ENCODE assay signal across 8 cellular contexts in the genomic region with DNA sequence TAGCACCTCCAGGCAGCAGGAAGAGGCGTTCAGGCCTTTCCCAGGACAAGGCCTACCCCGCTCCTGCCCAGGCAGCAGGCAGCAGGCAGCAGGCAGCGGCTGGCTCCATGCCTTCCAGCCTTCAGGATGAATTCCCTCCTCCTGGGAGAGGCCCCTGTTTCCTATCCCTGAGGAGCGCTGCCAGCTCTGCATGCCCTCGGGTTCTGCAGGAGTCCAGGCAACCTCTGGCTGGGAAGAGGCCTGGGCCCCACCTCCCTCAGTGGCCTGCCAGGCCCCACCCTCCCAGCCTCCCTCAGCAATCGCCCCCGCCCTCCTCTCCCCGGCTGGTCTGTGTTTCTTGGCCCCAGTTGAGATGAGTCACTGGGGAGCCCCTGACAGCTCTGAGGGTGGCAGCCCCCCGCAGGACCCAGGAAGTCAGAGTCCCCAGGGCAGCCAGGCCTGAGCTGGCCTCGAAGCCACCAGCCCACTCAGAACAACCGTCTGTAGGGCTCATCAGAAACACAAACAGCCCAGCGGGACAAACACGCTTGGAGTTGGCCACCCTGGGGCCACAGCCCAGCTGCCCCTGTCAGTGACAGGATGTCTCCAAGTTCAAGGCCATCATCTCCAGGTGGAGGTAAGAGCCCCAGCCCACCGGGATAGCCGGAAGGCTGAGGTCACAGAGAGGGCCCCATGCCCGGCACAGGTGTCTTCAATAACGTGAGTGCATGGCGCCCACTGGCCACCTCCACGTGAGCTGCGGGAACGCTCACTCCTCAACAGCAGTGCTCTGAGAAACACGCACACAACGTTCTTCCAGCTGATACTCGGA. TPM values are rescaled to one million over a fixed set of nuclear protein-coding genes. Genes with fewer than 3 reads are reported as not detected.
DNase-seq lines count a peak whose midpoint lies in the region; ATAC-seq and TF ChIP-seq lines count a peak whose summit lies in the region.

No MANE protein-coding gene starts in this region.

- no peaks in the 10 kb centered on the region; a peak in 1 of 7 replicates for H3K36me3 Mint-ChIP-seq in H9 (ENCODE audit: insufficient read depth in 1 of 3, low read depth in 3 of 3)

- 60% methylated on average over 24 of the region's 24 CpGs for WGBS in mesenchymal stem cell
- WGBS in H9 (ENCODE audit: extremely low coverage, insufficient read length, low lambda C conversion rate) = no CpG with 5 or more reads among the region's 24 CpGs

- H2BK5ac ChIP-seq in mesenchymal stem cell (ENCODE audit: low read depth, low read length, poor library complexity, severe bottlenecking) (no peak overlapping the region), H9 (ENCODE audit: insufficient read length, low read length) (no peak overlapping the region)

- H3K4ac ChIP-seq in mesenchymal stem cell (ENCODE audit: low read depth in 1 of 2, low read length in 2 of 2) = peak overlapping the region; percentile 55 to 90
- H3K4ac ChIP-seq in H9 (ENCODE audit: low read depth, low read length) = no peak overlapping the region

- H3K4me2 ChIP-seq in mesenchymal stem cell (ENCODE audit: low read length, poor library complexity, severe bottlenecking) = no peak overlapping the region
- no peak overlapping the region for H3K4me2 ChIP-seq in H9 (ENCODE audit: insufficient read depth, insufficient read length, low read length)

- H2BK12ac ChIP-seq in mesenchymal stem cell (ENCODE audit: low read length in 2 of 2) (peak overlapping the region; percentile 72 to 98), H9 (ENCODE audit: insufficient read length, low read depth, low read length) (no peak overlapping the region)

- H3K27ac ChIP-seq in mesenchymal stem cell (ENCODE audit: low read length, poor library complexity, severe bottlenecking) (peak overlapping the region; percentile 17), H9 (ENCODE audit: insufficient read length, low read depth, low read length) (no peak overlapping the region)

- H3K14ac ChIP-seq in mesenchymal stem cell (ENCODE audit: low read length in 2 of 2) (peak overlapping the region in 1 of 2 experiments; percentile 93), H9 (ENCODE audit: insufficient read depth, low read length) (no peak overlapping the region)

- peak overlapping the region; percentile 93 for H4K91ac ChIP-seq in mesenchymal stem cell (ENCODE audit: low read length)
- no peak overlapping the region for H4K91ac ChIP-seq in H9 (ENCODE audit: insufficient read length, low read depth, low read length)

- H3K27me3 ChIP-seq in mesenchymal stem cell (ENCODE audit: control insufficient read depth in 1 of 2, insufficient read depth in 1 of 2, low read length in 2 of 2) (no peaks in the 10 kb centered on the region), H9 (ENCODE audit: insufficient read depth, low read length) (no peaks in the 10 kb centered on the region), HAP-1 (ENCODE audit: low read depth) (no peaks in the 10 kb centered on the region; the same call in 1 of the 2 replicates)

- H2BK20ac ChIP-seq in H9 (ENCODE audit: low read depth, low read length, poor library complexity, severe bottlenecking) = no peak overlapping the region

- no peak overlapping the region for H2AFZ ChIP-seq in mesenchymal stem cell (ENCODE audit: low read depth, low read length)
- no peak overlapping the region for H2AFZ ChIP-seq in H9 (ENCODE audit: low read length)

- peaks cover 21% of the 10 kb centered on the region for H3K4me1 ChIP-seq in mesenchymal stem cell (ENCODE audit: control insufficient read depth, insufficient read depth, low read depth, low read length)
- no peaks in the 10 kb centered on the region for H3K4me1 ChIP-seq in H9 (ENCODE audit: insufficient read depth, low read length)
- H3K4me1 ChIP-seq in HAP-1 = 0 out of 2 replicates have a peak, but pooled peaks cover 2% of the 10 kb centered on the region

- no peak overlapping the region for H3T11ph ChIP-seq in H9 (ENCODE audit: low read length)

- peaks cover 3 to 7% of the 10 kb centered on the region in 2 experiments; a peak in 2 of 4 replicates for H3K4me1 Mint-ChIP-seq in H9

- H3K18ac ChIP-seq in mesenchymal stem cell (ENCODE audit: low read depth in 1 of 2, low read length in 2 of 2) (peak overlapping the region; percentile 38 to 86), H9 (ENCODE audit: insufficient read length, low read depth, low read length) (no peak overlapping the region)

- H3K27me3 Mint-ChIP-seq in H9 (ENCODE audit: low read depth) = peaks cover 2% of the 10 kb centered on the region; the same call in 1 of the 2 replicates

- no peak overlapping the region for H3K27ac Mint-ChIP-seq in H9

- H3K56ac ChIP-seq in H9 (ENCODE audit: insufficient read length, low read depth, low read length) = no peak overlapping the region

- H3K9me3 Mint-ChIP-seq in H9 = no peaks in the 10 kb centered on the region; a peak in 1 of 5 replicates

- no peaks in the 10 kb centered on the region for H3K79me2 ChIP-seq in H9 (ENCODE audit: insufficient read depth, low read length)

- H3K23ac ChIP-seq in mesenchymal stem cell (ENCODE audit: low read length in 2 of 2) (peak overlapping the region in 1 of 2 experiments; percentile 85), H9 (ENCODE audit: insufficient read length, low read depth, low read length) (no peak overlapping the region)

- no peak overlapping the region for H3K4me3 Mint-ChIP-seq in H9

- no peaks in the 10 kb centered on the region for H4K20me1 ChIP-seq in H9 (ENCODE audit: control insufficient read depth, insufficient read depth, insufficient read length)

- peak overlapping the region; percentile 43 for H3K9ac ChIP-seq in mesenchymal stem cell (ENCODE audit: low read length)
- no peak overlapping the region for H3K9ac ChIP-seq in H9 (ENCODE audit: extremely low read depth, insufficient read length, low read length)

- no peak overlapping the region for H4K5ac ChIP-seq in H9 (ENCODE audit: insufficient read length, low read depth, low read length)

- TF ChIP-seq POLR2A in GM18505 (IDR thresholded peaks at IDR 0.05; ENCODE audit: borderline replicate concordance, extremely low read depth, insufficient read depth, insufficient read length) = no peak

- ATAC-seq in GM18505 (IDR thresholded peaks at IDR 0.05; ENCODE audit: unreplicated experiment) = no peak

- no peak for TF ChIP-seq CTCF in AG09319 (IDR thresholded peaks at IDR 0.05; ENCODE audit: low read depth, low read length)
- no peak for TF ChIP-seq CTCF in choroid plexus epithelial cell (conservative IDR thresholded peaks at IDR 0.05; ENCODE audit: low read depth, low read length)
- TF ChIP-seq CTCF in H9 (conservative IDR thresholded peaks at IDR 0.05) = no peak

- DNase-seq in AG09319 (ENCODE audit: extremely low read depth, low read depth) = peak; percentile 80
- peak; percentile 70 for DNase-seq in HT1080 (ENCODE audit: low read depth)
- DNase-seq in choroid plexus epithelial cell (ENCODE audit: low read depth) = peak; percentile 76
- peak; percentile 75 for DNase-seq in mesenchymal stem cell
- DNase-seq in H9 = no peak
- no peak for DNase-seq in SIG-M5 (lab: John Stamatoyannopoulos, UW)
- DNase-seq in HAP-1 (ENCODE audit: low spot score in 2 of 2) = no peak

- H2BK120ac ChIP-seq in mesenchymal stem cell (ENCODE audit: low read depth, low read length) = peak overlapping the region; percentile 78
- H2BK120ac ChIP-seq in H9 (ENCODE audit: low read depth, low read length, poor library complexity, severe bottlenecking) = no peak overlapping the region

- H4K8ac ChIP-seq in mesenchymal stem cell (ENCODE audit: low read length) (peak overlapping the region; percentile 85), H9 (replicated peaks; ENCODE audit: insufficient read length, low read depth, low read length) (no peak overlapping the region)

- H3K79me1 ChIP-seq in mesenchymal stem cell (replicated peaks; ENCODE audit: low read length, poor library complexity, severe bottlenecking) = no peaks in the 10 kb centered on the region
- H3K79me1 ChIP-seq in H9 (ENCODE audit: insufficient read depth, low read depth, low read length, poor library complexity, severe bottlenecking) = no peaks in the 10 kb centered on the region

- peak overlapping the region; percentile 66 for H2BK15ac ChIP-seq in mesenchymal stem cell (ENCODE audit: low read depth, poor library complexity, severe bottlenecking)
- H2BK15ac ChIP-seq in H9 (ENCODE audit: low read depth, low read length) = no peak overlapping the region

- no peaks in the 10 kb centered on the region for H3K36me3 ChIP-seq in mesenchymal stem cell (ENCODE audit: control insufficient read depth in 1 of 2, insufficient read depth in 2 of 2, low read depth in 1 of 2, low read length in 2 of 2)
- no peaks in the 10 kb centered on the region for H3K36me3 ChIP-seq in HAP-1 (replicated peaks)

- H3K4me3 ChIP-seq in choroid plexus epithelial cell (ENCODE audit: low read depth, low read length) (no peak overlapping the region), mesenchymal stem cell (ENCODE audit: insufficient read depth in 1 of 2, low read depth in 1 of 2, low read length in 2 of 2) (no peak overlapping the region), HAP-1 (no peak overlapping the region)

- in situ Hi-C loops in HAP-1 (cut with MboI; ENCODE audit: low sequenced_read_pairs) = no loop called here

- H2AK5ac ChIP-seq in mesenchymal stem cell (ENCODE audit: low read length, severe bottlenecking) (peak overlapping the region; percentile 25), H9 (ENCODE audit: insufficient read length, low read length) (no peak overlapping the region)

- H3K23me2 ChIP-seq in H9 (ENCODE audit: insufficient read length, low read depth, low read length, poor library complexity, severe bottlenecking) = no peaks in the 10 kb centered on the region

- no peaks in the 10 kb centered on the region for H3K9me3 ChIP-seq in mesenchymal stem cell (ENCODE audit: control insufficient read depth, low read length)
- H3K9me3 ChIP-seq in H9 (ENCODE audit: control insufficient read depth, low read depth, low read length) = no peaks in the 10 kb centered on the region
- H3K9me3 ChIP-seq in HAP-1 = no peaks in the 10 kb centered on the region

RNA-seq across cellular contexts. Expression of gene CIBAR2, which starts 39.5 kb away (rescaled TPM):
- not detected in 2 replicates for total RNA-seq in HT1080 (2014; rRNA removed; shearing (Covaris generic))
- not detected in 2 replicates for polyA plus RNA-seq in HT1080 (2015; cell fraction: cytosol; rRNA removed)
- not detected in 2 replicates for polyA plus RNA-seq in HT1080 (2015; cell fraction: nucleus; rRNA removed)
- 0.03 TPM for polyA plus RNA-seq in mesenchymal stem cell (2013, experiment 1 of 2)
- 0.07 TPM for polyA plus RNA-seq in mesenchymal stem cell (2013, experiment 2 of 2)
- not detected in 2 replicates for total RNA-seq in H9 (2021)

Comparison
In these comparisons a context has a peak if more than half of its experiments do, and no peak if none do; other contexts are left out.
1. DNase-seq: peak in AG09319 (single experiment), HT1080 (single experiment), choroid plexus epithelial cell (single experiment) and mesenchymal stem cell (single experiment); none in H9 (single experiment), SIG-M5 (single experiment) and HAP-1 (0 of 2).